26 cellular contexts compared by ENCODE assay signal in genomic region chrX:102847362-102847761, GRCh38.
"Had no signal": no experiment of that assay in that cellular context is flagged by ENCODE, and none has a peak within 500 bp of the region (broad histone marks: within the 10 kb centered on the region; RNA-seq: fewer than 3 reads in every experiment).

No MANE protein-coding gene starts in this region.

- FAIRE-seq: urothelium cell line had no signal

- H3K27ac ChIP-seq: colonic mucosa, epithelial cell of prostate, left lung, neural progenitor cell, prostate gland, right atrium auricular region, spleen, testis, tibial artery, upper lobe of left lung had no signal

- H2AFZ ChIP-seq: neural progenitor cell had no signal

- ATAC-seq: esophagus mucosa; left cardiac atrium; left lung; naive thymus-derived CD4-positive, alpha-beta T cell; sciatic nerve; stimulated activated memory B cell treated with anti-CD40 and anti-IgM and Interleukin-4, amounts not matched to agents 10 μg/mL and 1 μg/mL and 100 μg/mL, for 72 hours; stimulated activated naive CD8-positive, alpha-beta T cell treated with anti-CD3 and anti-CD28 coated beads, Interleukin-15, Interleukin-2, amounts not matched to agents 100 U/mL and 50 U/mL, for 24 hours had no signal

- H3K4me2 ChIP-seq: neural progenitor cell had no signal

- H3K4me3 Mint-ChIP-seq: dendritic cell treated with granulocyte-macrophage colony-stimulating factor and Interleukin-4, amounts not matched to agents 40 ng/mL and 50 ng/mL, for 4 days; endodermal cell; naive thymus-derived CD4-positive, alpha-beta T cell; nephron; neural progenitor cell; stimulated activated memory B cell treated with anti-CD40 and anti-IgM and Interleukin-4, amounts not matched to agents 10 μg/mL and 1 μg/mL and 100 μg/mL, for 72 hours had no signal

- H3K36me3 ChIP-seq: colonic mucosa, left lung, neural progenitor cell, prostate gland, right atrium auricular region, tibial artery, upper lobe of left lung had no signal

- H3K4me1 Mint-ChIP-seq: endodermal cell; naive thymus-derived CD4-positive, alpha-beta T cell; nephron; neural progenitor cell; stimulated activated memory B cell treated with anti-CD40 and anti-IgM and Interleukin-4, amounts not matched to agents 10 μg/mL and 1 μg/mL and 100 μg/mL, for 72 hours had no signal

- H3K27me3 Mint-ChIP-seq: dendritic cell treated with granulocyte-macrophage colony-stimulating factor and Interleukin-4, amounts not matched to agents 40 ng/mL and 50 ng/mL, for 4 days; naive thymus-derived CD4-positive, alpha-beta T cell; stimulated activated memory B cell treated with anti-CD40 and anti-IgM and Interleukin-4, amounts not matched to agents 10 μg/mL and 1 μg/mL and 100 μg/mL, for 72 hours had no signal

- H3K36me3 Mint-ChIP-seq: neural progenitor cell had no signal

- H3K9me3 Mint-ChIP-seq: dendritic cell treated with granulocyte-macrophage colony-stimulating factor and Interleukin-4, amounts not matched to agents 40 ng/mL and 50 ng/mL, for 4 days; naive thymus-derived CD4-positive, alpha-beta T cell; nephron; neural progenitor cell; stimulated activated memory B cell treated with anti-CD40 and anti-IgM and Interleukin-4, amounts not matched to agents 10 μg/mL and 1 μg/mL and 100 μg/mL, for 72 hours had no signal

- H3K9me3 ChIP-seq: colonic mucosa, left lung, prostate gland, right atrium auricular region, spleen, testis, tibial artery, upper lobe of left lung had no signal

- H3K9ac ChIP-seq: neural progenitor cell had no signal

- DNase-seq: colonic mucosa; effector CD8-positive, alpha-beta T cell; endodermal cell; foreskin melanocyte; left cardiac atrium; left lung; mesendoderm; midbrain; naive thymus-derived CD4-positive, alpha-beta T cell; spleen; stimulated activated CD4-positive, alpha-beta T cell treated with anti-CD3 and anti-CD28 coated beads, Interleukin-4, amount 100 ng/mL, for 4 hours; stimulated activated naive CD8-positive, alpha-beta T cell treated with anti-CD3 and anti-CD28 coated beads, Interleukin-15, Interleukin-2, amounts not matched to agents 100 U/mL and 50 U/mL, for 24 hours; substantia nigra; testis; tibial artery; upper lobe of left lung had no signal

- H3K27ac Mint-ChIP-seq: dendritic cell treated with granulocyte-macrophage colony-stimulating factor and Interleukin-4, amounts not matched to agents 40 ng/mL and 50 ng/mL, for 4 days; endodermal cell; naive thymus-derived CD4-positive, alpha-beta T cell; nephron; neural progenitor cell; stimulated activated memory B cell treated with anti-CD40 and anti-IgM and Interleukin-4, amounts not matched to agents 10 μg/mL and 1 μg/mL and 100 μg/mL, for 72 hours had no signal

- H3K4me3 ChIP-seq: colonic mucosa, left lung, neural progenitor cell, prostate gland, right atrium auricular region, spleen, testis, tibial artery, upper lobe of left lung had no signal

- H3K4me1 ChIP-seq: colonic mucosa, left lung, neural progenitor cell, prostate gland, right atrium auricular region, spleen, testis, tibial artery, upper lobe of left lung had no signal

- H3K27me3 ChIP-seq: colonic mucosa, left lung, neural progenitor cell, right atrium auricular region, spleen, testis, tibial artery, upper lobe of left lung had no signal
